In genomic region chr9:113456235-113456634, GRCh38 we compare ENCODE assay signal across 13 cellular contexts. TPM values are rescaled to one million over a fixed set of nuclear protein-coding genes. Genes with fewer than 3 reads are reported as not detected.
DNase-seq lines count a peak whose midpoint lies in the region; ATAC-seq and TF ChIP-seq lines count a peak whose summit lies in the region.
"Had no signal": no experiment of that assay in that cellular context is flagged by ENCODE, and none has a peak within 500 bp of the region (broad histone marks: within the 10 kb centered on the region; RNA-seq: fewer than 3 reads in every experiment).

No MANE protein-coding gene starts in this region.

- TF ChIP-seq POLR2A in heart left ventricle (IDR thresholded peaks at IDR 0.05): no peak
- no peak for TF ChIP-seq POLR2A in uterus (IDR thresholded peaks at IDR 0.05)

- H3K9ac ChIP-seq in muscle layer of colon (ENCODE audit: low read length): no peak overlapping the region

- peaks cover 19% of the 10 kb centered on the region for H3K4me1 Mint-ChIP-seq in nephron progenitor cell

- TF ChIP-seq CTCF in heart left ventricle (IDR thresholded peaks at IDR 0.05) (no peak), cardiac fibroblast (IDR thresholded peaks at IDR 0.05; ENCODE audit: low read depth, low read length) (no peak), uterus (IDR thresholded peaks at IDR 0.05) (no peak), nephron progenitor cell (IDR thresholded peaks at IDR 0.05) (no peak)

- H3K27ac ChIP-seq in heart left ventricle: peak overlapping the region; percentile 84 to 97 (median 90)
- peak overlapping the region; percentile 64 for H3K27ac ChIP-seq in muscle layer of colon (ENCODE audit: low read depth, low read length)
- H3K27ac ChIP-seq in uterus: peak overlapping the region; percentile 86 to 89
- H3K27ac ChIP-seq: neutrophil had no signal

- no peak overlapping the region for H3K27ac Mint-ChIP-seq in nephron progenitor cell

- H3K27me3 ChIP-seq in heart left ventricle (no peaks in the 10 kb centered on the region), muscle layer of colon (ENCODE audit: control insufficient read depth in 1 of 2, insufficient read depth in 2 of 2, low read length in 2 of 2) (no peaks in the 10 kb centered on the region), uterus (no peaks in the 10 kb centered on the region)
- H3K27me3 ChIP-seq: neutrophil had no signal

- peaks cover 3% of the 10 kb centered on the region for H3K27me3 Mint-ChIP-seq in nephron progenitor cell (ENCODE audit: low read depth, poor library complexity)
- H3K27me3 Mint-ChIP-seq: effector memory CD8-positive, alpha-beta T cell had no signal

- intact Hi-C loops in heart left ventricle (cut with DNase I): loop anchor here in 4 of 10 donors (5.0 to 10.0 kb wide), 3 partner anchors 36 to 49 kb away; no protein-coding TSS in a partner anchor
- intact Hi-C loops in left cardiac atrium (cut with DNase I): no loop called here
- intact Hi-C loops in uterus (cut with DNase I; ENCODE audit: low total_unique reads): no loop called here

- no peak overlapping the region for H3K4me3 ChIP-seq in heart left ventricle
- no peak overlapping the region for H3K4me3 ChIP-seq in cardiac fibroblast (replicated peaks in 1 of 2; ENCODE audit: low read depth in 2 of 2, low read length in 2 of 2)
- no peak overlapping the region for H3K4me3 ChIP-seq in muscle layer of colon (ENCODE audit: low read depth in 1 of 2, low read length in 2 of 2)
- H3K4me3 ChIP-seq in uterus: no peak overlapping the region
- H3K4me3 ChIP-seq: HAP-1 had no signal

- DNase-seq in heart left ventricle: no peak
- no peak for DNase-seq in left cardiac atrium
- DNase-seq in cardiac fibroblast (ENCODE audit: low read depth in 2 of 2): peak; percentile 16 to 40
- DNase-seq in uterus: no peak
- DNase-seq in central memory CD4-positive, alpha-beta T cell: no peak
- no peak for DNase-seq in nephron progenitor cell
- DNase-seq: activated CD4-positive, alpha-beta T cell treated with anti-CD3 and anti-CD28 coated beads, Interleukin-2, amount 50 U/mL, for 1 hour; activated naive CD4-positive, alpha-beta T cell treated with Interleukin-2 at 50 U/mL for 16 hours; effector memory CD8-positive, alpha-beta T cell had no signal

- no peak overlapping the region for H3K4me3 Mint-ChIP-seq in nephron progenitor cell
- H3K4me3 Mint-ChIP-seq: effector memory CD8-positive, alpha-beta T cell had no signal

- 94 to 97% (median 96%) methylated on average over 2 of the region's 2 CpGs for WGBS in heart left ventricle, 4 donors

- H3K4me1 ChIP-seq in heart left ventricle: peaks cover 4 to 38% (median 28%) of the 10 kb centered on the region in 12 donors
- H3K4me1 ChIP-seq in muscle layer of colon (ENCODE audit: insufficient read depth, low read length): peaks cover 26% of the 10 kb centered on the region
- H3K4me1 ChIP-seq in uterus: peaks cover 10 to 12% of the 10 kb centered on the region in 2 donors
- H3K4me1 ChIP-seq: HAP-1 had no signal

- no peaks in the 10 kb centered on the region for H3K9me3 ChIP-seq in heart left ventricle
- no peaks in the 10 kb centered on the region for H3K9me3 ChIP-seq in muscle layer of colon (ENCODE audit: low read length)
- H3K9me3 ChIP-seq in uterus: no peaks in the 10 kb centered on the region
- H3K9me3 ChIP-seq: HAP-1, neutrophil had no signal

- H3K36me3 ChIP-seq in heart left ventricle (no peaks in the 10 kb centered on the region), muscle layer of colon (ENCODE audit: insufficient read depth, low read length) (no peaks in the 10 kb centered on the region), uterus (no peaks in the 10 kb centered on the region)
- H3K36me3 ChIP-seq: HAP-1, neutrophil had no signal

- ATAC-seq in heart left ventricle: peak in 1 of 4 donors; percentile 12
- ATAC-seq in left cardiac atrium: no peak
- no peak for ATAC-seq in HG02759 (IDR thresholded peaks at IDR 0.05; ENCODE audit: unreplicated experiment)
- ATAC-seq: effector memory CD8-positive, alpha-beta T cell had no signal

- H3K36me3 Mint-ChIP-seq in nephron progenitor cell (ENCODE audit: low read depth): no peaks in the 10 kb centered on the region

- no peaks in the 10 kb centered on the region for H3K9me3 Mint-ChIP-seq in nephron progenitor cell
- H3K9me3 Mint-ChIP-seq: effector memory CD8-positive, alpha-beta T cell had no signal

RNA-seq across cellular contexts. Expression of gene RGS3, which starts 7.3 kb away (rescaled TPM):
- total RNA-seq in heart left ventricle (100 to 1,000 TPM; 107 to 214 (median 139) TPM), left cardiac atrium (100 to 1,000 TPM; 124 to 131 TPM), uterus (10 to 100 TPM; 16.2 to 75.6 (median 54.9) TPM)
- polyA plus RNA-seq in heart left ventricle: 100 to 1,000 TPM in 1 of 2 donors, 10 to 100 TPM in 1; 93.4 to 120 TPM

RNA-seq across cellular contexts. Expression of gene C9orf43, which starts 45.7 kb away (rescaled TPM):
- total RNA-seq in heart left ventricle: under 1 TPM in 4 of 9 donors, not detected in 5; 0.14 to 0.93 (median 0.49) TPM
- polyA plus RNA-seq in heart left ventricle: under 1 TPM; 0.15 to 0.27 TPM
- under 1 TPM; 0.21 to 0.29 TPM for total RNA-seq in left cardiac atrium
- total RNA-seq in uterus: 1 to 10 TPM in 1 of 4 donors, under 1 TPM in 2, not detected in 1; 0.21 to 3.3 (median 0.58) TPM

RNA-seq across cellular contexts. Expression of gene POLE3, which starts 45.8 kb away (rescaled TPM):
- total RNA-seq in heart left ventricle (10 to 100 TPM; 18.7 to 31.2 (median 24.3) TPM), left cardiac atrium (10 to 100 TPM; 21.9 to 22.9 TPM), uterus (10 to 100 TPM in 3 of 4 donors, 1 to 10 TPM in 1; 6.5 to 46.4 (median 20.4) TPM)
- polyA plus RNA-seq in heart left ventricle: 10 to 100 TPM; 14.9 to 72.4 TPM

RNA-seq across cellular contexts. Expression of gene ALAD, which starts 55.2 kb away (rescaled TPM):
- total RNA-seq in heart left ventricle (100 to 1,000 TPM in 2 of 9 donors, 10 to 100 TPM in 7; 39.8 to 153 (median 91.8) TPM), left cardiac atrium (10 to 100 TPM; 32.8 to 39.1 TPM), uterus (10 to 100 TPM in 3 of 4 donors, 1 to 10 TPM in 1; 1.5 to 26.6 (median 16.1) TPM)
- 10 to 100 TPM; 51.1 to 74.3 TPM for polyA plus RNA-seq in heart left ventricle

Comparison
In these comparisons a context has a peak if more than half of its experiments do, and no peak if none do; other contexts are left out.
1. DNase-seq: peak in cardiac fibroblast (2 of 2); none in heart left ventricle (0 of 5), left cardiac atrium (single experiment), uterus (0 of 2), central memory CD4-positive, alpha-beta T cell (single experiment) and nephron progenitor cell (single experiment).
2. Peak in every context shown above with its lines, with median percentiles within 50 percentile points of each other: H3K27ac ChIP-seq.